1 cellular context compared by ENCODE assay signal in the genomic region with DNA sequence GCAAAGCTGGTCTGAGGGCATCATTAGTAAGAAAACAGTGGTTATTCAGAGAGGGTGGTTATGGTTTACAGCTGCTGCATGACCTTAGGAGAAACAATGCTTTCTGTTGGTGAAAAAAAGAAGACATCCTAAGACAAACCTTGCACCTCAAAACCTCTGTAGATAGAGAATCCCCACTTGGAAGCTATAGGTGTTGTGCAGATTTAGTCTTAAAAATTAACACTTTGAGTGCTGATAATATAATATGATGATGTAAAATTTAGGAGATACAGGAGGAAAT.
TF ChIP-seq lines count a peak whose summit lies in the region.

No MANE protein-coding gene starts in this region.

TF ChIP-seq in H1, 55 proteins besides CTCF, POLR2A, EP300 and RAD21:
- no peak for TF ChIP-seq JUND (IDR thresholded peaks at IDR 0.05; ENCODE audit: low read length)
- TF ChIP-seq ATF2 (IDR thresholded peaks at IDR 0.05; ENCODE audit: low read length): no peak
- no peak for TF ChIP-seq GABPA (IDR thresholded peaks at IDR 0.05; ENCODE audit: borderline replicate concordance, insufficient read depth, low read length)
- TF ChIP-seq EZH2 (IDR thresholded peaks at IDR 0.05; ENCODE audit: low read depth, low read length, severe bottlenecking): no peak
- TF ChIP-seq EGR1 (IDR thresholded peaks at IDR 0.05; ENCODE audit: borderline replicate concordance, low read depth, low read length): no peak
- no peak for TF ChIP-seq RFX5 (IDR thresholded peaks at IDR 0.05; ENCODE audit: borderline replicate concordance, low read depth, low read length)
- no peak for TF ChIP-seq BCL11A (IDR thresholded peaks at IDR 0.05; ENCODE audit: low read depth in 2 of 2, low read length in 2 of 2)
- no peak for TF ChIP-seq SP2 (IDR thresholded peaks at IDR 0.05; ENCODE audit: low read length)
- no peak for TF ChIP-seq CHD2 (IDR thresholded peaks at IDR 0.05; ENCODE audit: low read length)
- no peak for TF ChIP-seq HDAC6 (IDR thresholded peaks at IDR 0.05; ENCODE audit: low read depth, low read length)
